Comparison of ENCODE assay signal across 31 cellular contexts in the genomic region with DNA sequence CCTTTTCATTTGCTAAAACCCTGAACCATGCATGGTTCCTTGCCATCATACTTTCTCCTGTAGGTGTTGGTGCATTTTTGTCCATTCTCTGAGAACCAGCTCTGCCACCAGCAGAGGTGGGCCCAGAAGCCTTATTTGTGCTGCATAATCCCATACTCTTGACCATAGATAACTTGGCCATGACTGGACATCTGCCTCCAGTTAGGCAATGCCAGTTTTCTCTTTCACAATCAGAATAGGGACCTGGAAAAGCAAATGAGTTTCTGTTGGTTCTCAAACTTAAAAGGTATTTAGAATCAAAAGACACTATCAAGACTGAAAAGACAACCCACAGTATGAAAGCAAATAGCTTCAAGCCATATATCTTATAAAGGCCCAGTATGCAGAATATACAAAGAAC.
"Had no signal": no experiment of that assay in that cellular context is flagged by ENCODE, and none has a peak within 500 bp of the region (broad histone marks: within the 10 kb centered on the region; RNA-seq: fewer than 3 reads in every experiment).

No MANE protein-coding gene starts in this region.

- H3K9me3 ChIP-seq: esophagus squamous epithelium, heart right ventricle, mucosa of descending colon, prostate gland, right atrium auricular region, sigmoid colon, spleen, thoracic aorta, tibial nerve, upper lobe of right lung, vagina had no signal

- H3K4me3 Mint-ChIP-seq: effector memory CD8-positive, alpha-beta T cell; memory B cell; mesothelial cell of epicardium; naive B cell; natural killer cell treated with Interleukin-12 subunit alpha and Interleukin-12 subunit beta and Interleukin-15 and Interleukin-18, amount 100 ng/mL, for 72 hours; neural progenitor cell; stimulated activated naive B cell treated with anti-CD40 and anti-IgM and Interleukin-4, amounts not matched to agents 10 μg/mL and 1 μg/mL and 100 μg/mL, for 72 hours; stimulated activated naive CD8-positive, alpha-beta T cell treated with anti-CD3 and anti-CD28 coated beads, Interleukin-15, Interleukin-2, amounts not matched to agents 100 ng/mL and 50 ng/mL, for 24 hours had no signal

- ATAC-seq: effector memory CD8-positive, alpha-beta T cell; heart right ventricle; left colon; left ventricle myocardium superior; mucosa of descending colon; natural killer cell treated with Interleukin-12 subunit alpha and Interleukin-12 subunit beta and Interleukin-15 and Interleukin-18, amount 100 ng/mL, for 72 hours; stimulated activated naive B cell treated with anti-CD40 and anti-IgM and Interleukin-4, amounts not matched to agents 10 μg/mL and 1 μg/mL and 100 μg/mL, for 72 hours; upper lobe of right lung had no signal

- H3K4me3 ChIP-seq: esophagus squamous epithelium, heart right ventricle, lung, mucosa of descending colon, neural progenitor cell, prostate gland, right atrium auricular region, sigmoid colon, skin epidermis, spleen, thoracic aorta, tibial nerve, upper lobe of right lung, vagina had no signal

- H3K36me3 Mint-ChIP-seq: memory B cell; naive B cell; natural killer cell treated with Interleukin-12 subunit alpha and Interleukin-12 subunit beta and Interleukin-15 and Interleukin-18, amount 100 ng/mL, for 72 hours; neural progenitor cell; stimulated activated naive B cell treated with anti-CD40 and anti-IgM and Interleukin-4, amounts not matched to agents 10 μg/mL and 1 μg/mL and 100 μg/mL, for 72 hours had no signal

- H3K27ac ChIP-seq: esophagus squamous epithelium, heart right ventricle, neural progenitor cell, prostate gland, right atrium auricular region, sigmoid colon, skin epidermis, spleen, thoracic aorta, tibial nerve, upper lobe of right lung, vagina had no signal

- H3K4me2 ChIP-seq: neural progenitor cell had no signal

- FAIRE-seq: endometrium had no signal

- H3K9me3 Mint-ChIP-seq: effector memory CD8-positive, alpha-beta T cell had no signal

- H3K4me1 ChIP-seq: esophagus squamous epithelium, neural progenitor cell, prostate gland, right atrium auricular region, spleen, upper lobe of right lung had no signal

- H3K27ac Mint-ChIP-seq: effector memory CD8-positive, alpha-beta T cell; memory B cell; mesothelial cell of epicardium; naive B cell; natural killer cell treated with Interleukin-12 subunit alpha and Interleukin-12 subunit beta and Interleukin-15 and Interleukin-18, amount 100 ng/mL, for 72 hours; neural progenitor cell; stimulated activated naive B cell treated with anti-CD40 and anti-IgM and Interleukin-4, amounts not matched to agents 10 μg/mL and 1 μg/mL and 100 μg/mL, for 72 hours; stimulated activated naive CD8-positive, alpha-beta T cell treated with anti-CD3 and anti-CD28 coated beads, Interleukin-15, Interleukin-2, amounts not matched to agents 100 ng/mL and 50 ng/mL, for 24 hours had no signal

- H3K4me1 Mint-ChIP-seq: memory B cell; mesothelial cell of epicardium; naive B cell; stimulated activated naive B cell treated with anti-CD40 and anti-IgM and Interleukin-4, amounts not matched to agents 10 μg/mL and 1 μg/mL and 100 μg/mL, for 72 hours had no signal

- H3K27me3 ChIP-seq: esophagus squamous epithelium, heart right ventricle, neural progenitor cell, right atrium auricular region, sigmoid colon, spleen, tibial nerve, upper lobe of right lung, vagina had no signal

- H2AFZ ChIP-seq: neural progenitor cell had no signal

- H3K9ac ChIP-seq: neural progenitor cell had no signal

- H3K36me3 ChIP-seq: esophagus squamous epithelium, heart right ventricle, neural progenitor cell, prostate gland, right atrium auricular region, sigmoid colon, spleen, thoracic aorta, tibial nerve, upper lobe of right lung, vagina had no signal

- DNase-seq: cerebellar nuclear complex; cortex of kidney; effector memory CD8-positive, alpha-beta T cell; erythroblast; esophagus squamous epithelium; foreskin melanocyte; glutamatergic neuron; heart right ventricle; hippocampal formation; islet precursor cell; left colon; left ventricle myocardium superior; mucosa of descending colon; naive B cell; sigmoid colon; spleen; stimulated activated naive B cell treated with anti-CD40 and anti-IgM and Interleukin-4, amounts not matched to agents 10 μg/mL and 1 μg/mL and 100 μg/mL, for 72 hours; upper lobe of right lung had no signal
